ENCODE assay signal across 1 cellular context in the genomic region with DNA sequence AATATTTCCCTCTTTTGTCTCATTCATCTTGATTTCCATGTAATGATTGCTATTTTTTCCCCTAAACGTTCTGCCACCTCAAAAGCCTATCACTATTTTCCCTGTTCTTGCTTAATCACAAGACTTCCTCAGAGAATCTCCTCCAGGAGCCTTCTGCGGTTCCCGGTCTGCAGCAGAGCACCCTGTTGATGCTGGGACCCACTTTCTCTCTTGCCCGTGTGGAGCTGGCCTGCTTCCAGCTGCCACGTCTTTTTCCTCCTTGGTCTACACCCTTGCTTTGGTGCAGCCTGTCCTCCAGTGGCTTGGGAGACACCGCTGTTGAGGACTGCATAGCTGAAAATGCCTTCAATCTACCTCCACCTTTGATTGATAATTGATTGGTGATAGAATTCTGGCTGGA.
TF ChIP-seq lines count a peak whose summit lies in the region.

No MANE protein-coding gene starts in this region.

TF ChIP-seq in GM23338, 12 proteins besides CTCF, POLR2A, EP300 and RAD21 (continued from another document):
- TF ChIP-seq JUNB (IDR thresholded peaks at IDR 0.05; ENCODE audit: unreplicated experiment) (no peak), NANOG (IDR thresholded peaks at IDR 0.05; ENCODE audit: borderline replicate concordance) (no peak), EZH2 (IDR thresholded peaks at IDR 0.05; ENCODE audit: low read depth, unreplicated experiment) (no peak)
- TF ChIP-seq, protein P1, sequence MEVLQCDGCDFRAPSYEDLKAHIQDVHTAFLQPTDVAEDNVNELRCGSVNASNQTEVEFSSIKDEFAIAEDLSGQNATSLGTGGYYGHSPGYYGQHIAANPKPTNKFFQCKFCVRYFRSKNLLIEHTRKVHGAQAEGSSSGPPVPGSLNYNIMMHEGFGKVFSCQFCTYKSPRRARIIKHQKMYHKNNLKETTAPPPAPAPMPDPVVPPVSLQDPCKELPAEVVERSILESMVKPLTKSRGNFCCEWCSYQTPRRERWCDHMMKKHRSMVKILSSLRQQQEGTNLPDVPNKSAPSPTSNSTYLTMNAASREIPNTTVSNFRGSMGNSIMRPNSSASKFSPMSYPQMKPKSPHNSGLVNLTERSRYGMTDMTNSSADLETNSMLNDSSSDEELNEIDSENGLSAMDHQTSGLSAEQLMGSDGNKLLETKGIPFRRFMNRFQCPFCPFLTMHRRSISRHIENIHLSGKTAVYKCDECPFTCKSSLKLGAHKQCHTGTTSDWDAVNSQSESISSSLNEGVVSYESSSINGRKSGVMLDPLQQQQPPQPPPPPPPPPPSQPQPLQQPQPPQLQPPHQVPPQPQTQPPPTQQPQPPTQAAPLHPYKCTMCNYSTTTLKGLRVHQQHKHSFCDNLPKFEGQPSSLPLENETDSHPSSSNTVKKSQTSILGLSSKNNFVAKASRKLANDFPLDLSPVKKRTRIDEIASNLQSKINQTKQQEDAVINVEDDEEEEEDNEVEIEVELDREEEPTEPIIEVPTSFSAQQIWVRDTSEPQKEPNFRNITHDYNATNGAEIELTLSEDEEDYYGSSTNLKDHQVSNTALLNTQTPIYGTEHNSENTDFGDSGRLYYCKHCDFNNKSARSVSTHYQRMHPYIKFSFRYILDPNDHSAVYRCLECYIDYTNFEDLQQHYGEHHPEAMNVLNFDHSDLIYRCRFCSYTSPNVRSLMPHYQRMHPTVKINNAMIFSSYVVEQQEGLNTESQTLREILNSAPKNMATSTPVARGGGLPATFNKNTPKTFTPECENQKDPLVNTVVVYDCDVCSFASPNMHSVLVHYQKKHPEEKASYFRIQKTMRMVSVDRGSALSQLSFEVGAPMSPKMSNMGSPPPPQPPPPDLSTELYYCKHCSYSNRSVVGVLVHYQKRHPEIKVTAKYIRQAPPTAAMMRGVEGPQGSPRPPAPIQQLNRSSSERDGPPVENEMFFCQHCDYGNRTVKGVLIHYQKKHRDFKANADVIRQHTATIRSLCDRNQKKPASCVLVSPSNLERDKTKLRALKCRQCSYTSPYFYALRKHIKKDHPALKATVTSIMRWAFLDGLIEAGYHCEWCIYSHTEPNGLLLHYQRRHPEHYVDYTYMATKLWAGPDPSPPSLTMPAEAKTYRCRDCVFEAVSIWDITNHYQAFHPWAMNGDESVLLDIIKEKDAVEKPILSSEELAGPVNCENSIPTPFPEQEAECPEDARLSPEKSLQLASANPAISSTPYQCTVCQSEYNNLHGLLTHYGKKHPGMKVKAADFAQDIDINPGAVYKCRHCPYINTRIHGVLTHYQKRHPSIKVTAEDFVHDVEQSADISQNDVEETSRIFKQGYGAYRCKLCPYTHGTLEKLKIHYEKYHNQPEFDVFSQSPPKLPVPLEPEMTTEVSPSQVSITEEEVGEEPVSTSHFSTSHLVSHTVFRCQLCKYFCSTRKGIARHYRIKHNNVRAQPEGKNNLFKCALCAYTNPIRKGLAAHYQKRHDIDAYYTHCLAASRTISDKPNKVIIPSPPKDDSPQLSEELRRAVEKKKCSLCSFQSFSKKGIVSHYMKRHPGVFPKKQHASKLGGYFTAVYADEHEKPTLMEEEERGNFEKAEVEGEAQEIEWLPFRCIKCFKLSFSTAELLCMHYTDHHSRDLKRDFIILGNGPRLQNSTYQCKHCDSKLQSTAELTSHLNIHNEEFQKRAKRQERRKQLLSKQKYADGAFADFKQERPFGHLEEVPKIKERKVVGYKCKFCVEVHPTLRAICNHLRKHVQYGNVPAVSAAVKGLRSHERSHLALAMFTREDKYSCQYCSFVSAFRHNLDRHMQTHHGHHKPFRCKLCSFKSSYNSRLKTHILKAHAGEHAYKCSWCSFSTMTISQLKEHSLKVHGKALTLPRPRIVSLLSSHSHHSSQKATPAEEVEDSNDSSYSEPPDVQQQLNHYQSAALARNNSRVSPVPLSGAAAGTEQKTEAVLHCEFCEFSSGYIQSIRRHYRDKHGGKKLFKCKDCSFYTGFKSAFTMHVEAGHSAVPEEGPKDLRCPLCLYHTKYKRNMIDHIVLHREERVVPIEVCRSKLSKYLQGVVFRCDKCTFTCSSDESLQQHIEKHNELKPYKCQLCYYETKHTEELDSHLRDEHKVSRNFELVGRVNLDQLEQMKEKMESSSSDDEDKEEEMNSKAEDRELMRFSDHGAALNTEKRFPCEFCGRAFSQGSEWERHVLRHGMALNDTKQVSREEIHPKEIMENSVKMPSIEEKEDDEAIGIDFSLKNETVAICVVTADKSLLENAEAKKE (CRISPR knock-in tag; IDR thresholded peaks at IDR 0.05): no peak
